Comparison of ENCODE assay signal across 1 cellular context in the genomic region with DNA sequence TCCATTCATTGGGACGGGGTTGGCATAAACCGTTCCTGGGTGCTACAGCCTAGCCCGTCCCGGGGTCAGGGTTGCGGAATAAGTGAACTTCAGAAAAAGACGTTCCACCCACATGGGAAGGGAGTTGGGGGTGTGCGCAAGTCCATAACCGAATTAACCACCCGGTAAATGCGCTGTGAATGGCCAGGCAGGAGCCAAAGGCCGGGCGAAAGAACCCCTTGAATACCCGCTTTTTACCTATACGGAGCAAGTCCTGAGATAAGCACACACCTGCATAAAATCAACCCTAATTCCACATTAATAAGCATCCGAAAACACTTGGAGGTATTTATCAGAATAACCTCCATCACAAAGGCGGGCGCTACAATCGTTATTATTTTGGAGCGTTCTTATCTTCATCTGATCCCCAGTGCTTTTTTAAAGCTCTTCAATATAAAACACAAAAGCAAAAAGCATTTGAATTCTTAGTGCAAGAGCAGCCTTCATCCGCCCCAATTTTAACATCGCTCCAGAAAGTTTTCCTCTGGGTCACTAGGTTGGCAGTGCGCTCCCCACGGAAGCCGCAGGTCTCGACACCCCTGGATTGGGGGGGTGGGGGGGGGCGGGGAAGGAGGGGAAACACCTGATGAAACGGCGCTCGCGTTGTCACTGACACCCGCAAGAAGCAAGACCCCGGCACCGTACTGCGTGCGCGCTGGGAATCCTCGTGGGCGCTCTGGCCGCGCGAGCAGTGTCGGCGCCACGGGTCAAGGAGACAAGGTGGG.
TF ChIP-seq lines count a peak whose summit lies in the region.

No MANE protein-coding gene starts in this region.

TF ChIP-seq in HCT116, 20 proteins besides CTCF, POLR2A, EP300 and RAD21 (continued from another document):
- TF ChIP-seq, protein P1, sequence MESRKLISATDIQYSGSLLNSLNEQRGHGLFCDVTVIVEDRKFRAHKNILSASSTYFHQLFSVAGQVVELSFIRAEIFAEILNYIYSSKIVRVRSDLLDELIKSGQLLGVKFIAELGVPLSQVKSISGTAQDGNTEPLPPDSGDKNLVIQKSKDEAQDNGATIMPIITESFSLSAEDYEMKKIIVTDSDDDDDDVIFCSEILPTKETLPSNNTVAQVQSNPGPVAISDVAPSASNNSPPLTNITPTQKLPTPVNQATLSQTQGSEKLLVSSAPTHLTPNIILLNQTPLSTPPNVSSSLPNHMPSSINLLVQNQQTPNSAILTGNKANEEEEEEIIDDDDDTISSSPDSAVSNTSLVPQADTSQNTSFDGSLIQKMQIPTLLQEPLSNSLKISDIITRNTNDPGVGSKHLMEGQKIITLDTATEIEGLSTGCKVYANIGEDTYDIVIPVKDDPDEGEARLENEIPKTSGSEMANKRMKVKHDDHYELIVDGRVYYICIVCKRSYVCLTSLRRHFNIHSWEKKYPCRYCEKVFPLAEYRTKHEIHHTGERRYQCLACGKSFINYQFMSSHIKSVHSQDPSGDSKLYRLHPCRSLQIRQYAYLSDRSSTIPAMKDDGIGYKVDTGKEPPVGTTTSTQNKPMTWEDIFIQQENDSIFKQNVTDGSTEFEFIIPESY (IDR thresholded peaks at IDR 0.05; ENCODE audit: extremely low read depth, insufficient replicate concordance, low read length): no peak
- TF ChIP-seq EGR1 (IDR thresholded peaks at IDR 0.05; ENCODE audit: low read depth) (no peak), SIN3A (IDR thresholded peaks at IDR 0.05; ENCODE audit: low read depth) (no peak), TCF7L2 (IDR thresholded peaks at IDR 0.05; ENCODE audit: borderline replicate concordance, extremely low read depth, insufficient read depth, insufficient read length) (no peak), JUND (IDR thresholded peaks at IDR 0.05) (no peak), CBX3 (IDR thresholded peaks at IDR 0.05; ENCODE audit: low read depth) (no peak), ELF1 (IDR thresholded peaks at IDR 0.05; ENCODE audit: borderline replicate concordance, low read depth) (no peak), ZNF274 (IDR thresholded peaks at IDR 0.05; ENCODE audit: low read depth, low read length) (no peak), FOSL1 (IDR thresholded peaks at IDR 0.05; ENCODE audit: low read depth) (no peak), SP1 (IDR thresholded peaks at IDR 0.05; ENCODE audit: low read depth) (no peak), YY1 (IDR thresholded peaks at IDR 0.05; ENCODE audit: extremely low read depth, insufficient replicate concordance, low read depth, low read length) (no peak), ZFX (IDR thresholded peaks at IDR 0.05) (no peak)
- TF ChIP-seq, protein P2, sequence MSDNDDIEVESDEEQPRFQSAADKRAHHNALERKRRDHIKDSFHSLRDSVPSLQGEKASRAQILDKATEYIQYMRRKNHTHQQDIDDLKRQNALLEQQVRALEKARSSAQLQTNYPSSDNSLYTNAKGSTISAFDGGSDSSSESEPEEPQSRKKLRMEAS (IDR thresholded peaks at IDR 0.05): no peak
